Comparison of ENCODE assay signal across 1 cellular context in the genomic region with DNA sequence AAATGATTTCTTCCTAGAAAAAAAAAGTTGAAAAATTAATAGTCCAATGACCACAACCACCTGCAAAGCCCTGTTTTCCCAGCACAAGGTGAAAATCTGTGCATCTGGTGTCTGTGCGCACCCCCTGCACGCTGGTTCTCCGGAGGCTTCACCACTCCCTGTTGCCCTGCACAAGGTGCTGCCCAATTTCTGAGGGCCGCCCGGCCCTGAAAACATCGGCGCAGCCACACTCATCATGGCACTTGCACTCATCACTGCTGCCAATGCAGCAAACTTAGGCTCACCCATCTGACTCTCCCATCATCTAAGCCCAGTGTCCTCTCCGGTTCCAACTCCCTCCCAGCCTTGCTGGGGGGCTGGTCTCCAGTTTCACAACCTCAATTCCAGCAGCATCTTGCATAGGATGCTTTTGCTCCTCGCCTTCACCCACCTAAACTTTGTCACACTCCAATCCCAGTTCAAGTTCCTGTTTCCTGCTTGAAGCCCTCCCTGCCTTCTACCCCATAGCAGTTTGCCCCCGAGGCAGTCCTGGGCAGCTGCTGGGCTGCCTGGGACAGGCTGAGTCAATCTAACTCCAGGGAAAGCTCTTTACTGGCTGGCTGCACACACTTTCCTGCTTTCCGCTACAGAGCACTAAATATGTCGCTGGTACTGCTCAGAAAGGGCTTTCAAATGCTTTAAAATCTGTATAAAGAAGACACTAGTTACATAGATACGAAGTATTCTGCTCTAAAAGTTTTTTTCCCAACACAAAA.
TF ChIP-seq lines count a peak whose summit lies in the region.

No MANE protein-coding gene starts in this region.

TF ChIP-seq in SK-N-SH, 30 proteins besides CTCF, POLR2A, EP300 and RAD21 (continued from another document):
- TF ChIP-seq, protein P1, sequence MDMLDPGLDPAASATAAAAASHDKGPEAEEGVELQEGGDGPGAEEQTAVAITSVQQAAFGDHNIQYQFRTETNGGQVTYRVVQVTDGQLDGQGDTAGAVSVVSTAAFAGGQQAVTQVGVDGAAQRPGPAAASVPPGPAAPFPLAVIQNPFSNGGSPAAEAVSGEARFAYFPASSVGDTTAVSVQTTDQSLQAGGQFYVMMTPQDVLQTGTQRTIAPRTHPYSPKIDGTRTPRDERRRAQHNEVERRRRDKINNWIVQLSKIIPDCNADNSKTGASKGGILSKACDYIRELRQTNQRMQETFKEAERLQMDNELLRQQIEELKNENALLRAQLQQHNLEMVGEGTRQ (IDR thresholded peaks at IDR 0.05; ENCODE audit: borderline replicate concordance, low read depth, low read length), result no peak
- TF ChIP-seq FOSL2 (IDR thresholded peaks at IDR 0.05; ENCODE audit: borderline replicate concordance, low read depth), result no peak
TF ChIP-seq in SK-N-SH: peak in this region for 0.
